Comparison of ENCODE assay signal across 18 cellular contexts in genomic region chr18:49968649-49969309, GRCh38.
DNase-seq lines count a peak whose midpoint lies in the region; ATAC-seq, FAIRE-seq and TF ChIP-seq lines count a peak whose summit lies in the region.
"Had no signal": no experiment of that assay in that cellular context is flagged by ENCODE, and none has a peak within 500 bp of the region (broad histone marks: within the 10 kb centered on the region; RNA-seq: fewer than 3 reads in every experiment).

No MANE protein-coding gene starts in this region.

- TF ChIP-seq POLR2A in GM12878 (IDR thresholded peaks at IDR 0.05; ENCODE audit: low read depth, low read length) (no peak), HepG2 (IDR thresholded peaks at IDR 0.05; ENCODE audit: insufficient read depth in 1 of 2, low read depth in 2 of 2, low read length in 2 of 2) (no peak), transverse colon (IDR thresholded peaks at IDR 0.05) (no peak)

- no peaks in the 10 kb centered on the region for H3K36me3 ChIP-seq in GM12878 (ENCODE audit: control insufficient read depth in 2 of 2, insufficient read depth in 2 of 2, low read length in 1 of 2)
- H3K36me3 ChIP-seq in HepG2 (replicated peaks in 1 of 2; ENCODE audit: control insufficient read depth in 1 of 2, insufficient read depth in 2 of 2, low read length in 2 of 2): peaks cover 3 to 13% of the 10 kb centered on the region in 2 experiments; a peak in 4 of 5 replicates
- H3K36me3 ChIP-seq in transverse colon: no peaks in the 10 kb centered on the region

- POLR2A ChIA-PET in GM12878 (lab: Charles Lee): interaction anchor here (0.9 kb wide), 1 partner anchor 189 kb away, joined by 3 read pairs; no protein-coding TSS in a partner anchor
- POLR2A ChIA-PET in HepG2 (lab: Yijun Ruan, JAX): interaction anchor here (1.1 kb wide), 1 partner anchor 11 kb away, joined by 3 read pairs; no protein-coding TSS in a partner anchor

- TF ChIP-seq RAD21 in GM12878 (IDR thresholded peaks at IDR 0.05; ENCODE audit: insufficient read depth, low read depth, low read length) (no peak), HepG2 (CRISPR knock-in tag; IDR thresholded peaks at IDR 0.05) (no peak)

- no peaks in the 10 kb centered on the region for H3K4me1 Mint-ChIP-seq in immature natural killer cell
- H3K4me1 Mint-ChIP-seq: CD4-positive, CD25-positive, alpha-beta regulatory T cell had no signal

- H3K4me2 ChIP-seq in GM12878 (ENCODE audit: control insufficient read depth, insufficient read depth): no peak overlapping the region
- 0 out of 2 replicates have a peak overlapping the region, but pooled peaks have one; percentile 16 for H3K4me2 ChIP-seq in HepG2 (ENCODE audit: low read depth, low read length)

- H2AFZ ChIP-seq in GM12878 (ENCODE audit: control insufficient read depth, low read depth, low read length) (no peak overlapping the region), HepG2 (ENCODE audit: low read length) (no peak overlapping the region)

- H3K9ac ChIP-seq in GM12878 (ENCODE audit: control insufficient read depth, insufficient read depth, low read length) (no peak overlapping the region), HepG2 (ENCODE audit: insufficient read depth, low read depth, low read length) (peak overlapping the region; percentile 32; the same call in 1 of the 2 replicates)

- peak; percentile 57 for FAIRE-seq in GM19239 (lab: Jason Lieb, UNC)
- FAIRE-seq in GM12878 (lab: Jason Lieb, UNC): no peak
- peak; percentile 40 for FAIRE-seq in HepG2 (lab: Jason Lieb, UNC)
- FAIRE-seq: HTR-8/SVneo had no signal

- H3K79me2 ChIP-seq in GM12878 (ENCODE audit: control insufficient read depth, insufficient read depth, low read length) (no peaks in the 10 kb centered on the region), HepG2 (ENCODE audit: insufficient read depth, low read length) (no peaks in the 10 kb centered on the region)

- H3K27me3 Mint-ChIP-seq in immature natural killer cell (ENCODE audit: low read depth in 3 of 3): peaks cover 3 to 6% (median 4%) of the 10 kb centered on the region in 3 donors

- in situ Hi-C loops in GM12878 (cut with MboI) (no loop called here), HepG2 (cut with HindIII; ENCODE audit: extremely low pct_ligation_motif_present, low pct_unique_long_range_greater_than_20kb) (no loop called here), transverse colon (cut with MboI; ENCODE audit: low pct_ligation_motif_present in 1 of 4, low pct_unique_long_range_greater_than_20kb in 1 of 4, low sequenced_read_pairs in 3 of 4) (no loop called here)

- peaks cover 3% of the 10 kb centered on the region; the same call in 1 of the 2 replicates for H4K20me1 ChIP-seq in GM12878 (ENCODE audit: control insufficient read depth, insufficient read depth)
- no peaks in the 10 kb centered on the region for H4K20me1 ChIP-seq in HepG2 (ENCODE audit: insufficient read depth, low read length)

- CTCF ChIA-PET in GM12878 (lab: Yijun Ruan, JAX): interaction anchor here (0.8 to 1.1 kb wide), 2 partner anchors 36 to 389 kb away, joined by 4 to 5 read pairs; no protein-coding TSS in a partner anchor
- CTCF ChIA-PET in HepG2 (lab: Yijun Ruan, JAX; ENCODE audit: low intra/inter-chr PET ratio, low total read pairs): no interaction called here

- H3K4me3 Mint-ChIP-seq in immature natural killer cell: no peak overlapping the region
- H3K4me3 Mint-ChIP-seq: CD4-positive, CD25-positive, alpha-beta regulatory T cell had no signal

- SMC1A ChIA-PET in GM12878 (lab: Charles Lee; ENCODE audit: uncharacterized antibody, unreplicated experiment): interaction anchor here (0.6 to 2.2 kb wide), 6 partner anchors 12 to 218 kb away, joined by 3 to 12 read pairs (median 3); no protein-coding TSS in a partner anchor

- no peaks in the 10 kb centered on the region for H3K9me3 Mint-ChIP-seq in immature natural killer cell
- H3K9me3 Mint-ChIP-seq: CD4-positive, CD25-positive, alpha-beta regulatory T cell had no signal

- RAD21 ChIA-PET in GM12878 (lab: Charles Lee; ENCODE audit: unreplicated experiment): interaction anchor here (0.6 kb wide), 1 partner anchor 53 kb away, joined by 3 read pairs; no protein-coding TSS in a partner anchor

- 31% methylated on average over 5 of the region's 5 CpGs for WGBS in GM12878 (ENCODE audit: insufficient coverage, insufficient replicate concordance, low lambda C conversion rate, missing lambda C conversion rate)
- 52% methylated on average over 4 of the region's 5 CpGs for WGBS in HepG2 (ENCODE audit: low lambda C conversion rate)
- WGBS in transverse colon (ENCODE audit: low coverage in 1 of 2), 2 donors: 70 to 74% methylated on average over 2 to 5 of the region's 5 CpGs

- TF ChIP-seq CTCF in GM12878 (IDR thresholded peaks at IDR 0.05 in 2 of 3, conservative IDR thresholded peaks at IDR 0.05 in 1 of 3; ENCODE audit: control insufficient read depth in 2 of 3, extremely low read depth in 1 of 3, insufficient read depth in 1 of 3, low read depth in 3 of 3, low read length in 3 of 3): no peak
- peak; percentile 35; the same call in 1 of the 2 replicates for TF ChIP-seq CTCF in HepG2 (CRISPR knock-in tag; IDR thresholded peaks at IDR 0.05)
- no peak for TF ChIP-seq CTCF in transverse colon (IDR thresholded peaks at IDR 0.05)

- intact Hi-C loops in GM12878 (cut with micrococcal nuclease; ENCODE audit: unreplicated experiment): no loop called here
- intact Hi-C loops in HepG2 (cut with micrococcal nuclease; ENCODE audit: unreplicated experiment): loop anchor here (5.0 kb wide), 1 partner anchor 66 kb away; no protein-coding TSS in a partner anchor
- intact Hi-C loops in transverse colon (cut with DNase I; ENCODE audit: low total_unique reads): no loop called here

- no peak for DNase-seq in GM19239 (ENCODE audit: insufficient read length, low spot score)
- DNase-seq in GM12878 (ENCODE audit: low read depth, low spot score): no peak
- peak; percentile 31 for DNase-seq in HepG2 (ENCODE audit: low spot score)
- no peak for DNase-seq in transverse colon
- DNase-seq in SK-N-DZ (ENCODE audit: low spot score): no peak
- DNase-seq in immature natural killer cell: no peak
- DNase-seq in foreskin melanocyte: no peak
- DNase-seq: Calu3; CD4-positive, CD25-positive, alpha-beta regulatory T cell; DMS79; HCEC 1CT; NCI-H1436; NCI-H2081; NCI-H524; PC-3 had no signal

- no TSS peak for BruUV-seq in GM12878 (replicated peaks; lab: Mats Ljungman, UMichigan)
- no TSS peak for BruUV-seq in HepG2 (replicated peaks; lab: Mats Ljungman, UMichigan)

- H3K27ac Mint-ChIP-seq in immature natural killer cell: no peak overlapping the region
- H3K27ac Mint-ChIP-seq: CD4-positive, CD25-positive, alpha-beta regulatory T cell had no signal

- H3K4me3 ChIP-seq in GM12878 (no peak overlapping the region), HepG2 (replicated peaks in 1 of 3; ENCODE audit: insufficient read depth in 1 of 3, low read depth in 2 of 3, low read length in 3 of 3) (no peak overlapping the region), transverse colon (no peak overlapping the region)
- H3K4me3 ChIP-seq: SK-N-MC had no signal

- H3K27ac ChIP-seq in GM12878 (ENCODE audit: control insufficient read depth, insufficient read depth) (no peak overlapping the region), HepG2 (ENCODE audit: extremely low read length, insufficient read depth, low read length) (peak overlapping the region; percentile 40), transverse colon (peak overlapping the region; percentile 27 to 85 (median 70))
- H3K27ac ChIP-seq: SK-N-MC had no signal

- H3K4me1 ChIP-seq in GM12878 (ENCODE audit: control insufficient read depth, insufficient read depth, low read length) (no peaks in the 10 kb centered on the region), HepG2 (ENCODE audit: insufficient read depth, low read length) (peaks cover 50% of the 10 kb centered on the region), transverse colon (peaks cover 12 to 32% (median 23%) of the 10 kb centered on the region in 4 donors)

- H3K27me3 ChIP-seq in GM12878 (replicated peaks in 1 of 2; ENCODE audit: control insufficient read depth in 2 of 2, insufficient read depth in 2 of 2, low read length in 1 of 2): peaks cover 1 to 4% of the 10 kb centered on the region in 2 experiments; a peak in 3 of 4 replicates
- no peaks in the 10 kb centered on the region for H3K27me3 ChIP-seq in HepG2 (ENCODE audit: control insufficient read depth in 1 of 2, insufficient read depth in 2 of 2, low read length in 2 of 2)
- no peaks in the 10 kb centered on the region for H3K27me3 ChIP-seq in transverse colon

- TF ChIP-seq EP300 in GM12878 (IDR thresholded peaks at IDR 0.05; ENCODE audit: borderline replicate concordance in 1 of 2, control insufficient read depth in 1 of 2, low read depth in 2 of 2, low read length in 2 of 2) (no peak), HepG2 (IDR thresholded peaks at IDR 0.05; ENCODE audit: low read depth in 2 of 2, low read length in 2 of 2) (no peak), HepG2 (CRISPR knock-in tag; IDR thresholded peaks at IDR 0.05; ENCODE audit: borderline replicate concordance) (no peak), transverse colon (IDR thresholded peaks at IDR 0.05; ENCODE audit: low read depth) (no peak)

- peak; percentile 40 for ATAC-seq in GM12878
- peak; percentile 58 for ATAC-seq in HepG2
- no peak for ATAC-seq in HG02642 (IDR thresholded peaks at IDR 0.05; ENCODE audit: poor library complexity, unreplicated experiment)
- ATAC-seq: PC-3 had no signal

- H3K36me3 Mint-ChIP-seq in immature natural killer cell: no peaks in the 10 kb centered on the region
- H3K36me3 Mint-ChIP-seq: CD4-positive, CD25-positive, alpha-beta regulatory T cell had no signal

- H3K9me3 ChIP-seq in GM12878 (replicated peaks; ENCODE audit: control insufficient read depth, insufficient read depth, low read length) (no peaks in the 10 kb centered on the region), HepG2 (ENCODE audit: low read length) (no peaks in the 10 kb centered on the region), transverse colon (no peaks in the 10 kb centered on the region)

TF ChIP-seq in GM12878, 131 proteins besides CTCF, POLR2A, EP300 and RAD21 (continues in another document):
- TF ChIP-seq PAX5 (IDR thresholded peaks at IDR 0.05; ENCODE audit: borderline replicate concordance, low read depth, low read length): peak; percentile 67; the same call in 1 of the 2 replicates
- TF ChIP-seq IKZF1 (conservative IDR thresholded peaks at IDR 0.05): peak; percentile 57; the same call in 1 of the 2 replicates

TF ChIP-seq in HepG2, 621 proteins besides CTCF, POLR2A, EP300 and RAD21:
- no peak for TF ChIP-seq NR0B2 (CRISPR knock-in tag; IDR thresholded peaks at IDR 0.05)
- TF ChIP-seq ZFX (CRISPR knock-in tag; IDR thresholded peaks at IDR 0.05; ENCODE audit: low read depth): peak; percentile 22; the same call in 1 of the 2 replicates
- TF ChIP-seq MZF1 (CRISPR knock-in tag; IDR thresholded peaks at IDR 0.05; ENCODE audit: borderline replicate concordance): no peak
TF ChIP-seq in HepG2: peak in this region for 1.
